In genomic region chr18:13823707-13824395, GRCh38 we compare ENCODE assay signal across 9 cellular contexts. TPM values are rescaled to one million over a fixed set of nuclear protein-coding genes. Genes with fewer than 3 reads are reported as not detected.
DNase-seq lines count a peak whose midpoint lies in the region; ATAC-seq, FAIRE-seq and TF ChIP-seq lines count a peak whose summit lies in the region.
"Had no signal": no experiment of that assay in that cellular context is flagged by ENCODE, and none has a peak within 500 bp of the region (broad histone marks: within the 10 kb centered on the region; RNA-seq: fewer than 3 reads in every experiment).

Gene MC5R, plus strand, starts transcription at chr18:13824149. Its CDS starts 1,617 bp downstream, at chr18:13825766.

- no peak for FAIRE-seq in astrocyte (lab: Jason Lieb, UNC)
- no peak for FAIRE-seq in small intestine (lab: Jason Lieb, UNC)

- H3K4me2 ChIP-seq in astrocyte (ENCODE audit: low read length), result peak within 1 kb of the TSS; percentile 85

- H3K27me3 ChIP-seq in astrocyte (ENCODE audit: insufficient read depth, low read length) (peaks cover 3% of the 10 kb centered on the region), iPS-15b (ENCODE audit: control insufficient read depth, insufficient read depth, low read length) (peaks cover 17% of the 10 kb centered on the region), small intestine (ENCODE audit: control insufficient read depth in 2 of 2, insufficient read depth in 2 of 2, low read length in 2 of 2) (peaks cover 0 to 2% of the 10 kb centered on the region in 2 donors)

- H3K36me3 ChIP-seq in astrocyte (ENCODE audit: insufficient read depth, low read length) (no peaks in the 10 kb centered on the region), iPS-15b (ENCODE audit: control insufficient read depth, insufficient read depth, low read length) (no peaks in the 10 kb centered on the region), small intestine (ENCODE audit: control insufficient read depth in 2 of 2, insufficient read depth in 2 of 2, low read length in 2 of 2) (no peaks in the 10 kb centered on the region)

- H3K36me3 Mint-ChIP-seq in astrocyte (ENCODE audit: low read depth, unreplicated experiment), result no peaks in the 10 kb centered on the region

- WGBS in small intestine, 3 donors, result 3 to 4% (median 3%) methylated on average over 43 to 54 of the region's 54 CpGs

- H3K4me3 Mint-ChIP-seq in astrocyte (ENCODE audit: unreplicated experiment), result no peak within 1 kb of the TSS

- H3K4me3 ChIP-seq in astrocyte (ENCODE audit: insufficient read depth, low read depth, low read length) (peak within 1 kb of the TSS; percentile 54), iPS-15b (ENCODE audit: low read depth, low read length) (peak within 1 kb of the TSS; percentile 53), small intestine (ENCODE audit: low read depth in 1 of 2, low read length in 2 of 2) (peak within 1 kb of the TSS in 1 of 2 donors; percentile 42)

- peak; percentile 44 for TF ChIP-seq CTCF in astrocyte (IDR thresholded peaks at IDR 0.05; ENCODE audit: insufficient read depth, low read depth, low read length)

- H3K9ac ChIP-seq in astrocyte (ENCODE audit: low read length) (peak within 1 kb of the TSS; percentile 48), iPS-15b (ENCODE audit: low read depth, low read length) (no peak within 1 kb of the TSS)

- H3K27me3 Mint-ChIP-seq in astrocyte (ENCODE audit: low read depth, unreplicated experiment), result peaks cover 29% of the 10 kb centered on the region

- peaks cover 2% of the 10 kb centered on the region for H3K4me1 Mint-ChIP-seq in astrocyte (ENCODE audit: low read depth, unreplicated experiment)

- DNase-seq in ELF-1 (ENCODE audit: low read depth, low spot score) (peak; percentile 86), KG1 (lab: John Stamatoyannopoulos, UW) (peak; percentile 48), T1000 (lab: John Stamatoyannopoulos, UW) (peak; percentile 29), astrocyte (ENCODE audit: low read depth) (peak; percentile 4), small intestine (peak; percentile 51), NCI-H2107 (lab: John Stamatoyannopoulos, UW) (no peak)

- ATAC-seq in GM21717 (IDR thresholded peaks at IDR 0.05; ENCODE audit: unreplicated experiment), result peak; percentile 76

- H3K9me3 Mint-ChIP-seq in astrocyte (ENCODE audit: unreplicated experiment), result no peaks in the 10 kb centered on the region

- no peaks in the 10 kb centered on the region for H3K4me1 ChIP-seq in astrocyte (ENCODE audit: insufficient read depth, low read length)
- H3K4me1 ChIP-seq in iPS-15b (ENCODE audit: control insufficient read depth, insufficient read depth, low read length), result no peaks in the 10 kb centered on the region
- H3K4me1 ChIP-seq in small intestine (ENCODE audit: control insufficient read depth in 2 of 2, insufficient read depth in 1 of 2, low read depth in 1 of 2, low read length in 1 of 2), result no peaks in the 10 kb centered on the region

- H4K20me1 ChIP-seq in astrocyte (ENCODE audit: insufficient read depth, low read length), result no peaks in the 10 kb centered on the region

- no peak within 1 kb of the TSS for H3K27ac Mint-ChIP-seq in astrocyte (ENCODE audit: unreplicated experiment)

- H3K27ac ChIP-seq in astrocyte (ENCODE audit: low read depth, low read length) (no peak within 1 kb of the TSS), small intestine (ENCODE audit: low read depth in 1 of 2, low read length in 1 of 2) (no peak within 1 kb of the TSS)

- no peaks in the 10 kb centered on the region for H3K9me3 ChIP-seq in astrocyte (ENCODE audit: insufficient read depth, low read depth, low read length)
- no peaks in the 10 kb centered on the region for H3K9me3 ChIP-seq in iPS-15b (ENCODE audit: control insufficient read depth, insufficient read depth, low read length)
- H3K9me3 ChIP-seq in small intestine (ENCODE audit: control insufficient read depth, low read depth), result no peaks in the 10 kb centered on the region

- H2AFZ ChIP-seq in astrocyte (ENCODE audit: low read depth, low read length), result peak within 1 kb of the TSS; percentile 71

- H3K79me2 ChIP-seq in astrocyte (ENCODE audit: insufficient read depth, low read length), result no peaks in the 10 kb centered on the region

RNA-seq across cellular contexts. Expression of gene MC5R, which starts in this region (rescaled TPM):
- total RNA-seq in astrocyte, result 0.26 and 0.57 TPM in 2 replicates
- not detected for polyA plus RNA-seq in small intestine
- total RNA-seq: renal cortical epithelial cell had no signal

Comparison
In these comparisons a context has a peak if more than half of its experiments do, and no peak if none do; other contexts are left out.
1. Peak in DNase-seq, H3K4me3 ChIP-seq, H3K9ac ChIP-seq and H3K4me2 ChIP-seq in astrocyte; RNA of the gene not detected or under 1 TPM.
2. Peak in DNase-seq in small intestine; RNA of the gene not detected or under 1 TPM.